In genomic region chr11:113771964-113772363, GRCh38 we compare ENCODE assay signal across 3 cellular contexts.
TF ChIP-seq lines count a peak whose summit lies in the region.

No MANE protein-coding gene starts in this region.

TF ChIP-seq in K562, 482 proteins besides CTCF, POLR2A, EP300 and RAD21:
- TF ChIP-seq C11orf30 (IDR thresholded peaks at IDR 0.05; ENCODE audit: low read depth) = peak; percentile 53
- TF ChIP-seq ZNF707 (CRISPR knock-in tag; conservative IDR thresholded peaks at IDR 0.05) = no peak
- no peak for TF ChIP-seq SMARCB1 (IDR thresholded peaks at IDR 0.05; ENCODE audit: insufficient read length, low read depth)
- no peak for TF ChIP-seq NR3C1 (CRISPR knock-in tag; IDR thresholded peaks at IDR 0.05)
- no peak for TF ChIP-seq ZNF740 (CRISPR knock-in tag; IDR thresholded peaks at IDR 0.05)
- no peak for TF ChIP-seq ZNF740 (tag; IDR thresholded peaks at IDR 0.05)
- peak; percentile 85 for TF ChIP-seq ZNF316 (IDR thresholded peaks at IDR 0.05)
- TF ChIP-seq NRF1 (conservative IDR thresholded peaks at IDR 0.05 in 1 of 2, IDR thresholded peaks at IDR 0.05 in 1 of 2) = no peak
- no peak for TF ChIP-seq NFE2 (IDR thresholded peaks at IDR 0.05; ENCODE audit: low read depth)
- no peak for TF ChIP-seq PKNOX1 (IDR thresholded peaks at IDR 0.05)
- TF ChIP-seq ZEB2 (IDR thresholded peaks at IDR 0.05) = no peak
- TF ChIP-seq ZNF354B (CRISPR knock-in tag; IDR thresholded peaks at IDR 0.05) = no peak
- no peak for TF ChIP-seq CBX2 (IDR thresholded peaks at IDR 0.05; ENCODE audit: insufficient read depth, low read length, poor library complexity, severe bottlenecking)

TF ChIP-seq in neural cell, 6 proteins besides CTCF, POLR2A, EP300 and RAD21:
- TF ChIP-seq EZH2 (IDR thresholded peaks at IDR 0.05; ENCODE audit: borderline replicate concordance, insufficient read depth, low read length, poor library complexity, severe bottlenecking) = no peak
- no peak for TF ChIP-seq MXI1 (conservative IDR thresholded peaks at IDR 0.05; ENCODE audit: poor library complexity, severe bottlenecking)
- TF ChIP-seq SMC3 (conservative IDR thresholded peaks at IDR 0.05; ENCODE audit: poor library complexity) = no peak
- no peak for TF ChIP-seq TAF1 (IDR thresholded peaks at IDR 0.05; ENCODE audit: low read depth)
- no peak for TF ChIP-seq POLR2AphosphoS5 (IDR thresholded peaks at IDR 0.05)
- no peak for TF ChIP-seq REST (IDR thresholded peaks at IDR 0.05; ENCODE audit: borderline replicate concordance)
TF ChIP-seq in neural cell: peak in this region for 0.

TF ChIP-seq in HEK293T, 16 proteins besides CTCF, POLR2A, EP300 and RAD21:
- no peak for TF ChIP-seq HDGF (IDR thresholded peaks at IDR 0.05; ENCODE audit: borderline replicate concordance)
- no peak for TF ChIP-seq ZNF384 (IDR thresholded peaks at IDR 0.05)
- TF ChIP-seq PKNOX1 (IDR thresholded peaks at IDR 0.05) = no peak
- no peak for TF ChIP-seq BHLHE40 (IDR thresholded peaks at IDR 0.05; ENCODE audit: borderline replicate concordance)
- TF ChIP-seq ELF4 (IDR thresholded peaks at IDR 0.05) = no peak
- no peak for TF ChIP-seq CTBP1 (IDR thresholded peaks at IDR 0.05; ENCODE audit: borderline replicate concordance)
- no peak for TF ChIP-seq SP1 (IDR thresholded peaks at IDR 0.05)
- TF ChIP-seq LEF1 (IDR thresholded peaks at IDR 0.05; ENCODE audit: borderline replicate concordance) = no peak
- TF ChIP-seq L3MBTL2 (conservative IDR thresholded peaks at IDR 0.05) = no peak
- TF ChIP-seq FOXA1 (IDR thresholded peaks at IDR 0.05) = no peak
- no peak for TF ChIP-seq FOXK2 (IDR thresholded peaks at IDR 0.05)
- TF ChIP-seq SUZ12 (IDR thresholded peaks at IDR 0.05) = no peak
- no peak for TF ChIP-seq FOXM1 (IDR thresholded peaks at IDR 0.05; ENCODE audit: borderline replicate concordance)
- TF ChIP-seq NFRKB (IDR thresholded peaks at IDR 0.05) = no peak
- no peak for TF ChIP-seq ARNT (IDR thresholded peaks at IDR 0.05)
- TF ChIP-seq TARDBP (IDR thresholded peaks at IDR 0.05) = no peak
